8 cellular contexts compared by ENCODE assay signal in the genomic region with DNA sequence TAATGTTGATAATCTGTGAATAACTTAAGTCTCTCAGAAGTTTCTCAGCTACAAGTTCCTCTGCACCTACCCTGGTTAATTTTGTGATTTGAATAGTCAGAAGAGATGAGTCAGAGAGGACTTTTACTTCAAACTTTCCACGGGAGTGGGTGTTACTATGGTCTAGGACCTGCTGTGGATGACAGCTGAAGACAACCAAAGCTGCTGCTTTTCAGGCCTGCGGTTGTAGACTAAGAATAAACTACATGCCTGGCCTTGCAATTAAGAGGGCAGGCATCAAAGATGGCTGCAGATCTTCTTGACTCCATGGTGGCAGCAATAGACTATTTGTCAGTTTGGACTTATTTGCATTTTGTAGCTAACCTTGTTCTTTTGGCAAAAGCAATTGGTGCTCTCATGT.
DNase-seq lines count a peak whose midpoint lies in the region; ATAC-seq and TF ChIP-seq lines count a peak whose summit lies in the region.

No MANE protein-coding gene starts in this region.

- H3K27me3 Mint-ChIP-seq in activated naive CD4-positive, alpha-beta T cell treated with anti-CD3 and anti-CD28 coated beads, Interleukin-2, amount 10 ng/mL, durations not matched to agents 7 days and 5 days = peaks cover 13% of the 10 kb centered on the region
- peaks cover 6% of the 10 kb centered on the region for H3K27me3 Mint-ChIP-seq in activated naive CD8-positive, alpha-beta T cell treated with anti-CD3 and anti-CD28 coated beads, Interleukin-2, amount 10 ng/mL, durations not matched to agents 7 days and 5 days
- H3K27me3 Mint-ChIP-seq in stimulated activated naive CD8-positive, alpha-beta T cell treated with anti-CD3 and anti-CD28 coated beads, Interleukin-15, Interleukin-2, amounts not matched to agents 100 ng/mL and 50 ng/mL, for 24 hours = peaks cover 23% of the 10 kb centered on the region

- H3K79me2 ChIP-seq in hepatocyte = no peaks in the 10 kb centered on the region

- POLR2A ChIA-PET in activated naive CD8-positive, alpha-beta T cell treated with anti-CD3 and anti-CD28 coated beads, Interleukin-2, amount 10 ng/mL, durations not matched to agents 7 days and 5 days (lab: Charles Lee) = no interaction called here

- H3K27ac Mint-ChIP-seq in activated naive CD4-positive, alpha-beta T cell treated with anti-CD3 and anti-CD28 coated beads, Interleukin-2, amount 10 ng/mL, durations not matched to agents 7 days and 5 days = no peak overlapping the region
- H3K27ac Mint-ChIP-seq in activated naive CD8-positive, alpha-beta T cell treated with anti-CD3 and anti-CD28 coated beads, Interleukin-2, amount 10 ng/mL, durations not matched to agents 7 days and 5 days = no peak overlapping the region
- peak overlapping the region; percentile 46 for H3K27ac Mint-ChIP-seq in stimulated activated naive CD8-positive, alpha-beta T cell treated with anti-CD3 and anti-CD28 coated beads, Interleukin-15, Interleukin-2, amounts not matched to agents 100 ng/mL and 50 ng/mL, for 24 hours

- H3K36me3 ChIP-seq in hepatocyte (replicated peaks; ENCODE audit: insufficient read depth, low read depth) = no peaks in the 10 kb centered on the region

- no peaks in the 10 kb centered on the region for H4K20me1 ChIP-seq in hepatocyte (ENCODE audit: insufficient read depth, poor library complexity, severe bottlenecking)

- H3K9me3 ChIP-seq in hepatocyte (ENCODE audit: low read depth) = no peaks in the 10 kb centered on the region

- H2AFZ ChIP-seq in hepatocyte = no peak overlapping the region

- no peaks in the 10 kb centered on the region for H3K36me3 Mint-ChIP-seq in activated naive CD4-positive, alpha-beta T cell treated with anti-CD3 and anti-CD28 coated beads, Interleukin-2, amount 10 ng/mL, durations not matched to agents 7 days and 5 days
- peaks cover 3% of the 10 kb centered on the region for H3K36me3 Mint-ChIP-seq in activated naive CD8-positive, alpha-beta T cell treated with anti-CD3 and anti-CD28 coated beads, Interleukin-2, amount 10 ng/mL, durations not matched to agents 7 days and 5 days
- no peaks in the 10 kb centered on the region for H3K36me3 Mint-ChIP-seq in stimulated activated naive CD8-positive, alpha-beta T cell treated with anti-CD3 and anti-CD28 coated beads, Interleukin-15, Interleukin-2, amounts not matched to agents 100 ng/mL and 50 ng/mL, for 24 hours (ENCODE audit: low read depth)

- 49% methylated on average over 2 of the region's 2 CpGs for WGBS in hepatocyte (ENCODE audit: low lambda C conversion rate, missing lambda C conversion rate)

- H3K27me3 ChIP-seq in hepatocyte = no peaks in the 10 kb centered on the region

- no peaks in the 10 kb centered on the region for H3K4me1 Mint-ChIP-seq in activated naive CD4-positive, alpha-beta T cell treated with anti-CD3 and anti-CD28 coated beads, Interleukin-2, amount 10 ng/mL, durations not matched to agents 7 days and 5 days
- peaks cover 1% of the 10 kb centered on the region for H3K4me1 Mint-ChIP-seq in activated naive CD8-positive, alpha-beta T cell treated with anti-CD3 and anti-CD28 coated beads, Interleukin-2, amount 10 ng/mL, durations not matched to agents 7 days and 5 days
- H3K4me1 Mint-ChIP-seq in stimulated activated naive CD8-positive, alpha-beta T cell treated with anti-CD3 and anti-CD28 coated beads, Interleukin-15, Interleukin-2, amounts not matched to agents 100 ng/mL and 50 ng/mL, for 24 hours (ENCODE audit: low read depth) = peaks cover 40% of the 10 kb centered on the region

- no peaks in the 10 kb centered on the region for H3K9me2 ChIP-seq in hepatocyte (replicated peaks; ENCODE audit: insufficient read depth)

- TF ChIP-seq CTCF in hepatocyte (IDR thresholded peaks at IDR 0.05; ENCODE audit: poor library complexity) = no peak

- H3K9me3 Mint-ChIP-seq in activated naive CD4-positive, alpha-beta T cell treated with anti-CD3 and anti-CD28 coated beads, Interleukin-2, amount 10 ng/mL, durations not matched to agents 7 days and 5 days = no peaks in the 10 kb centered on the region
- no peaks in the 10 kb centered on the region for H3K9me3 Mint-ChIP-seq in activated naive CD8-positive, alpha-beta T cell treated with anti-CD3 and anti-CD28 coated beads, Interleukin-2, amount 10 ng/mL, durations not matched to agents 7 days and 5 days
- peaks cover 7% of the 10 kb centered on the region for H3K9me3 Mint-ChIP-seq in stimulated activated naive CD8-positive, alpha-beta T cell treated with anti-CD3 and anti-CD28 coated beads, Interleukin-15, Interleukin-2, amounts not matched to agents 100 ng/mL and 50 ng/mL, for 24 hours

- H3K4me3 Mint-ChIP-seq in activated naive CD4-positive, alpha-beta T cell treated with anti-CD3 and anti-CD28 coated beads, Interleukin-2, amount 10 ng/mL, durations not matched to agents 7 days and 5 days = no peak overlapping the region
- H3K4me3 Mint-ChIP-seq in activated naive CD8-positive, alpha-beta T cell treated with anti-CD3 and anti-CD28 coated beads, Interleukin-2, amount 10 ng/mL, durations not matched to agents 7 days and 5 days = no peak overlapping the region
- H3K4me3 Mint-ChIP-seq in stimulated activated naive CD8-positive, alpha-beta T cell treated with anti-CD3 and anti-CD28 coated beads, Interleukin-15, Interleukin-2, amounts not matched to agents 100 ng/mL and 50 ng/mL, for 24 hours = no peak overlapping the region

- peak; percentile 90 for ATAC-seq in HG03280 (IDR thresholded peaks at IDR 0.05; ENCODE audit: unreplicated experiment)
- peak; percentile 45 for ATAC-seq in activated naive CD8-positive, alpha-beta T cell treated with anti-CD3 and anti-CD28 coated beads, Interleukin-2, amount 10 ng/mL, durations not matched to agents 7 days and 5 days (ENCODE audit: low read depth)

- CTCF ChIA-PET in activated naive CD4-positive, alpha-beta T cell treated with anti-CD3 and anti-CD28 coated beads, Interleukin-2, amount 10 ng/mL, durations not matched to agents 7 days and 5 days (lab: Charles Lee) = interaction anchor here (0.5 to 1.3 kb wide), 3 partner anchors 9 to 28 kb away, joined by 3 to 5 read pairs (median 3); no protein-coding TSS in a partner anchor

- DNase-seq in activated naive CD4-positive, alpha-beta T cell treated with Interleukin-2 at 50 U/mL for 16 hours = peak; percentile 51
- no peak for DNase-seq in activated naive CD4-positive, alpha-beta T cell treated with anti-CD3 and anti-CD28 coated beads, Interleukin-2, amount 10 ng/mL, durations not matched to agents 7 days and 5 days
- DNase-seq in activated naive CD8-positive, alpha-beta T cell treated with anti-CD3 and anti-CD28 coated beads, Interleukin-2, amount 10 ng/mL, durations not matched to agents 7 days and 5 days = no peak
- DNase-seq in NCI-H1694 treated with DMSO at 0.1 percent for 48 hours (lab: John Stamatoyannopoulos, UW) (no peak), hepatocyte (ENCODE audit: low spot score) (no peak), NCI-H82 (lab: John Stamatoyannopoulos, UW) (no peak)

- no peak overlapping the region for H3K4me3 ChIP-seq in hepatocyte

- no peaks in the 10 kb centered on the region for H3K4me1 ChIP-seq in hepatocyte (ENCODE audit: insufficient read depth)

- H3K4me2 ChIP-seq in hepatocyte = no peak overlapping the region

- no peak overlapping the region for H3K27ac ChIP-seq in hepatocyte
